ENCODE assay signal across 17 cellular contexts in the genomic region with DNA sequence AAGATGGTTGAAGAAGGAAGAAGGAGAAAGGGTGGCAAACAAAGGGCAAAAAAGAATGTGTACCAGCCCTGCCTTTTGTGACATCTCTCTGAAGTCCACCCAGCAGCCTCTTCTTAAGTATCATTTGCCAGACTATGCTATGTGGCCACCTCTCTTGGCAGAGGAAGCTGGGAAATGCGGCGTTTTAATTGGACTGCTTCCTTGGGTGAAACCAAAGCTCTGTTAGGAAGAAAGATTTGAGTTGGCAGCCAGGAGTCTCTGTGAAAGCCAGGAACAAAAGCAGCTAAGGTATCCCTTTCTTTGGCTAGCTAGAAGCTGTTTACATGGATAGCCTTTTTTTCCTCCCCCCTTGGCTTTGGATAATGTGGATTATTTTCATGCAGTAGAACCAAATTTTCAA.
"Had no signal": no experiment of that assay in that cellular context is flagged by ENCODE, and none has a peak within 500 bp of the region (broad histone marks: within the 10 kb centered on the region; RNA-seq: fewer than 3 reads in every experiment).

No MANE protein-coding gene starts in this region.

- DNase-seq: Kasumi-1, MM.1S, NCI-H1092 treated with DMSO at 0.1 percent for 48 hours, NCI-H1436, NCI-H187, NCI-H2029, NCI-H2081 treated with DMSO at 0.1 percent for 48 hours, NCI-H2171, NCI-H2227 treated with DMSO at 0.1 percent for 48 hours, NCI-H524 treated with DMSO at 0.1 percent for 48 hours, NCI-H69, NCI-H774, RPMI8226, SHP77, SK-N-SH had no signal

- H3K4me2 ChIP-seq: KMS-11, SK-N-SH had no signal

- H3K4me3 ChIP-seq: K562 had no signal

- H3K9ac ChIP-seq: KMS-11, SK-N-SH had no signal

- H3K27ac ChIP-seq: KMS-11 had no signal
